Comparison of ENCODE assay signal across 8 cellular contexts in genomic region chr7:30061786-30062185, GRCh38. TPM values are rescaled to one million over a fixed set of nuclear protein-coding genes. Genes with fewer than 3 reads are reported as not detected.
DNase-seq lines count a peak whose midpoint lies in the region; ATAC-seq, FAIRE-seq and TF ChIP-seq lines count a peak whose summit lies in the region.
"Not testable (repeated sequence)": the region's sequence is repeated elsewhere in the genome, so short reads cannot be mapped to it uniquely, and the experiment has no call there.

No MANE protein-coding gene starts in this region.

- TF ChIP-seq CTCF in AG09309 (IDR thresholded peaks at IDR 0.05; ENCODE audit: control insufficient read depth, insufficient read depth, low read depth, low read length, missing control alignments), result peak; percentile 51
- TF ChIP-seq CTCF in bronchial epithelial cell (IDR thresholded peaks at IDR 0.05; ENCODE audit: insufficient read depth, low read length, severe bottlenecking), result peak; percentile 43
- peak; percentile 30 to 56 (median 48) for TF ChIP-seq CTCF in sigmoid colon (IDR thresholded peaks at IDR 0.05)

- DNase-seq in AG09309 (ENCODE audit: low read depth); sigmoid colon: not testable (repeated sequence)
- DNase-seq in NCI-H524 (lab: John Stamatoyannopoulos, UW) (peak; percentile 3 to 29), bronchial epithelial cell (ENCODE audit: low read depth) (peak; percentile 22), iPS-NIHi7 (ENCODE audit: extremely low spot score) (peak; percentile 27)
- peak; percentile 62 for DNase-seq in activated CD4-positive, alpha-beta T cell treated with anti-CD3 and anti-CD28 coated beads for 36 hours

- TF ChIP-seq EP300 in sigmoid colon (IDR thresholded peaks at IDR 0.05), result not testable (repeated sequence)

- CTCF ChIA-PET in activated CD4-positive, alpha-beta T cell treated with anti-CD3 and anti-CD28 coated beads for 36 hours (lab: Charles Lee), result interaction anchor here (0.6 to 2.1 kb wide), 23 partner anchors 8 to 1140 kb away, joined by 3 to 8 read pairs (median 4); partner anchors contain the start of gene PLEKHA8

- H3K27me3 ChIP-seq in bronchial epithelial cell (ENCODE audit: control insufficient read depth, insufficient read depth, low read length); sigmoid colon: not testable (repeated sequence)

- 14 to 24% methylated on average over 3 of the region's 3 CpGs for WGBS in sigmoid colon, 2 donors

- H3K4me3 ChIP-seq in AG09309 (ENCODE audit: control insufficient read depth, low read depth, low read length); bronchial epithelial cell (ENCODE audit: low read depth, low read length); sigmoid colon: not testable (repeated sequence)

- ATAC-seq in GM18861 (IDR thresholded peaks at IDR 0.05; ENCODE audit: unreplicated experiment) (peak; percentile 69), HG03095 (IDR thresholded peaks at IDR 0.05; ENCODE audit: unreplicated experiment) (peak; percentile 78)
- ATAC-seq in activated CD4-positive, alpha-beta T cell treated with anti-CD3 and anti-CD28 coated beads for 36 hours, result peak; percentile 87

- not testable (repeated sequence) for H3K4me1 ChIP-seq in sigmoid colon

- H3K4me3 Mint-ChIP-seq in activated CD4-positive, alpha-beta T cell treated with anti-CD3 and anti-CD28 coated beads for 36 hours, result not testable (repeated sequence)

- FAIRE-seq in bronchial epithelial cell (lab: Jason Lieb, UNC), result peak; percentile 64

- H3K27ac Mint-ChIP-seq in activated CD4-positive, alpha-beta T cell treated with anti-CD3 and anti-CD28 coated beads for 36 hours, result not testable (repeated sequence)

- not testable (repeated sequence) for TF ChIP-seq POLR2A in sigmoid colon (IDR thresholded peaks at IDR 0.05)

- H3K27ac ChIP-seq in sigmoid colon, result not testable (repeated sequence)

- not testable (repeated sequence) for H3K9me3 ChIP-seq in sigmoid colon

- POLR2A ChIA-PET in activated CD4-positive, alpha-beta T cell treated with anti-CD3 and anti-CD28 coated beads for 36 hours (lab: Charles Lee), result not testable (repeated sequence)

- H3K4me1 Mint-ChIP-seq in activated CD4-positive, alpha-beta T cell treated with anti-CD3 and anti-CD28 coated beads for 36 hours, result not testable (repeated sequence)

- not testable (repeated sequence) for H3K36me3 ChIP-seq in bronchial epithelial cell (ENCODE audit: control insufficient read depth, insufficient read depth, low read length)
- H3K36me3 ChIP-seq in sigmoid colon, result peaks cover 0 to 20% (median 3%) of the 10 kb centered on the region in 4 donors

- H3K9me3 Mint-ChIP-seq in activated CD4-positive, alpha-beta T cell treated with anti-CD3 and anti-CD28 coated beads for 36 hours (ENCODE audit: low read depth), result not testable (repeated sequence)

- not testable (repeated sequence) for H3K27me3 Mint-ChIP-seq in activated CD4-positive, alpha-beta T cell treated with anti-CD3 and anti-CD28 coated beads for 36 hours

- intact Hi-C loops in activated CD4-positive, alpha-beta T cell treated with anti-CD3 and anti-CD28 coated beads for 36 hours (cut with DNase I, micrococcal nuclease), result loop anchor here (1.0 to 5.0 kb wide), 7 partner anchors 33 to 427 kb away; partner anchors contain the start of gene PLEKHA8 (in 2 of the 2)
- intact Hi-C loops in sigmoid colon (cut with DNase I), result loop anchor here (5.0 to 10.0 kb wide), 3 partner anchors 117 to 307 kb away; no protein-coding TSS in a partner anchor

- not testable (repeated sequence) for H3K36me3 Mint-ChIP-seq in activated CD4-positive, alpha-beta T cell treated with anti-CD3 and anti-CD28 coated beads for 36 hours (ENCODE audit: low read depth)

RNA-seq across cellular contexts. Expression of gene PLEKHA8, which starts 33.6 kb away (rescaled TPM):
- total RNA-seq in activated CD4-positive, alpha-beta T cell treated with anti-CD3 and anti-CD28 coated beads for 36 hours, result 10 to 100 TPM in 1 of 2 experiments, 1 to 10 TPM in 1; 9.0 to 11.1 TPM
- total RNA-seq in bronchial epithelial cell, result 17.0 and 17.1 TPM in 2 replicates
- 10 to 100 TPM in 2 of 4 donors, 1 to 10 TPM in 2; 7.7 to 12.2 (median 9.1) TPM for total RNA-seq in sigmoid colon
- 1 to 10 TPM; 3.2 to 5.2 (median 4.8) TPM for polyA plus RNA-seq in sigmoid colon

RNA-seq across cellular contexts. Expression of gene FKBP14, which starts 35.3 kb away (rescaled TPM):
- 1 to 10 TPM; 7.2 to 8.3 TPM for total RNA-seq in activated CD4-positive, alpha-beta T cell treated with anti-CD3 and anti-CD28 coated beads for 36 hours
- 20.0 and 20.5 TPM in 2 replicates for total RNA-seq in bronchial epithelial cell
- total RNA-seq in sigmoid colon, result 10 to 100 TPM in 2 of 4 donors, 1 to 10 TPM in 2; 6.3 to 11.4 (median 9.4) TPM
- polyA plus RNA-seq in sigmoid colon, result 1 to 10 TPM; 1.8 to 4.0 (median 2.4) TPM
